24 cellular contexts compared by ENCODE assay signal in genomic region chr5:33816791-33817190, GRCh38.
DNase-seq lines count a peak whose midpoint lies in the region; ATAC-seq, FAIRE-seq and TF ChIP-seq lines count a peak whose summit lies in the region.
"Had no signal": no experiment of that assay in that cellular context is flagged by ENCODE, and none has a peak within 500 bp of the region (broad histone marks: within the 10 kb centered on the region; RNA-seq: fewer than 3 reads in every experiment).

No MANE protein-coding gene starts in this region.

- H4K20me1 ChIP-seq in HepG2 (ENCODE audit: insufficient read depth, low read length): no peaks in the 10 kb centered on the region
- H4K20me1 ChIP-seq: BLaER1 treated with 17β-estradiol and CSF1 and Interleukin-3, amounts not matched to agents 10 nM and 100 nM had no signal

- DNase-seq in HepG2 (ENCODE audit: low spot score) (no peak), endothelial cell (ENCODE audit: low spot score) (no peak), left kidney (ENCODE audit: low read depth, low spot score) (peak; percentile 16), ecto neural progenitor cell (ENCODE audit: low spot score) (no peak), progenitor cell of endocrine pancreas (ENCODE audit: low spot score, unreplicated experiment) (no peak), nephron progenitor cell (no peak), CD1c-positive myeloid dendritic cell (ENCODE audit: extremely low spot score) (no peak)
- DNase-seq: activated naive CD8-positive, alpha-beta T cell treated with anti-CD3 and anti-CD28 coated beads, Interleukin-2, amount 50 U/mL, for 24 hours; central memory CD4-positive, alpha-beta T cell; Karpas-422; naive B cell; NCI-H1105; NCI-H82; Peyer's patch; psoas muscle; stimulated activated CD4-positive, alpha-beta T cell treated with anti-CD3 and anti-CD28 coated beads, Interleukin-15, amount 100 ng/mL, for 24 hours; thyroid gland had no signal

- H3K27me3 ChIP-seq in liver (ENCODE audit: control insufficient read depth in 4 of 4, insufficient read depth in 4 of 4, low read length in 3 of 4) (no peaks in the 10 kb centered on the region), HepG2 (ENCODE audit: control insufficient read depth in 1 of 2, insufficient read depth in 2 of 2, low read length in 2 of 2) (no peaks in the 10 kb centered on the region)
- H3K27me3 ChIP-seq: BLaER1 treated with 17β-estradiol and CSF1 and Interleukin-3, amounts not matched to agents 10 nM and 100 nM; Peyer's patch; thyroid gland had no signal

- BruUV-seq in HepG2 (replicated peaks; lab: Mats Ljungman, UMichigan): no TSS peak

- H3K27me3 Mint-ChIP-seq in endothelial cell (ENCODE audit: unreplicated experiment) (no peaks in the 10 kb centered on the region), progenitor cell of endocrine pancreas (no peaks in the 10 kb centered on the region), nephron progenitor cell (ENCODE audit: low read depth, poor library complexity) (no peaks in the 10 kb centered on the region)

- TF ChIP-seq EP300 in HepG2 (IDR thresholded peaks at IDR 0.05; ENCODE audit: low read depth in 2 of 2, low read length in 2 of 2) (no peak), HepG2 (CRISPR knock-in tag; IDR thresholded peaks at IDR 0.05; ENCODE audit: borderline replicate concordance) (no peak)

- no peak for TF ChIP-seq POLR2A in HepG2 (IDR thresholded peaks at IDR 0.05; ENCODE audit: insufficient read depth in 1 of 2, low read depth in 2 of 2, low read length in 2 of 2)

- FAIRE-seq in HepG2 (lab: Jason Lieb, UNC): no peak
- FAIRE-seq: A549, GM12892 had no signal

- no peaks in the 10 kb centered on the region for H3K36me3 Mint-ChIP-seq in endothelial cell (ENCODE audit: low read depth, unreplicated experiment)
- H3K36me3 Mint-ChIP-seq in progenitor cell of endocrine pancreas (ENCODE audit: insufficient read depth): peaks cover 1% of the 10 kb centered on the region
- peaks cover 16% of the 10 kb centered on the region for H3K36me3 Mint-ChIP-seq in nephron progenitor cell (ENCODE audit: low read depth)
- H3K36me3 Mint-ChIP-seq: naive B cell; stimulated activated effector memory CD8-positive, alpha-beta T cell treated with anti-CD3 and anti-CD28 coated beads, Interleukin-12 subunit alpha, Interleukin-12 subunit beta, amount 100 ng/mL, for 72 hours had no signal

- H3K9me3 Mint-ChIP-seq in endothelial cell (ENCODE audit: unreplicated experiment) (no peaks in the 10 kb centered on the region), progenitor cell of endocrine pancreas (ENCODE audit: low read depth) (peaks cover 4% of the 10 kb centered on the region), nephron progenitor cell (peaks cover 16% of the 10 kb centered on the region)
- H3K9me3 Mint-ChIP-seq: stimulated activated effector memory CD8-positive, alpha-beta T cell treated with anti-CD3 and anti-CD28 coated beads, Interleukin-12 subunit alpha, Interleukin-12 subunit beta, amount 100 ng/mL, for 72 hours had no signal

- WGBS in liver: 29% methylated on average over 1 of the region's 1 CpG
- 5% methylated on average over 1 of the region's 1 CpG for WGBS in HepG2 (ENCODE audit: low lambda C conversion rate)

- H3K4me1 Mint-ChIP-seq in endothelial cell (ENCODE audit: unreplicated experiment): peaks cover 13% of the 10 kb centered on the region
- no peaks in the 10 kb centered on the region for H3K4me1 Mint-ChIP-seq in progenitor cell of endocrine pancreas (ENCODE audit: low read depth)
- H3K4me1 Mint-ChIP-seq in nephron progenitor cell: peaks cover 13% of the 10 kb centered on the region
- H3K4me1 Mint-ChIP-seq: activated naive CD8-positive, alpha-beta T cell treated with anti-CD3 and anti-CD28 coated beads, Interleukin-2, amount 50 U/mL, for 24 hours; naive B cell; stimulated activated effector memory CD8-positive, alpha-beta T cell treated with anti-CD3 and anti-CD28 coated beads, Interleukin-12 subunit alpha, Interleukin-12 subunit beta, amount 100 ng/mL, for 72 hours had no signal

- H3K4me3 Mint-ChIP-seq in endothelial cell (ENCODE audit: unreplicated experiment): no peak overlapping the region
- no peak overlapping the region for H3K4me3 Mint-ChIP-seq in progenitor cell of endocrine pancreas (ENCODE audit: low read depth)
- H3K4me3 Mint-ChIP-seq in nephron progenitor cell: no peak overlapping the region
- H3K4me3 Mint-ChIP-seq: activated naive CD8-positive, alpha-beta T cell treated with anti-CD3 and anti-CD28 coated beads, Interleukin-2, amount 50 U/mL, for 24 hours; naive B cell; stimulated activated effector memory CD8-positive, alpha-beta T cell treated with anti-CD3 and anti-CD28 coated beads, Interleukin-12 subunit alpha, Interleukin-12 subunit beta, amount 100 ng/mL, for 72 hours had no signal

- ATAC-seq in HepG2: no peak
- ATAC-seq: A549; activated naive CD8-positive, alpha-beta T cell treated with anti-CD3 and anti-CD28 coated beads, Interleukin-2, amount 50 U/mL, for 24 hours; psoas muscle; stimulated activated effector memory CD8-positive, alpha-beta T cell treated with anti-CD3 and anti-CD28 coated beads, Interleukin-12 subunit alpha, Interleukin-12 subunit beta, amount 100 ng/mL, for 72 hours had no signal

- intact Hi-C loops in HepG2 (cut with micrococcal nuclease; ENCODE audit: unreplicated experiment): loop anchor here (10.0 kb wide), 1 partner anchor 118 kb away; the partner anchor contains the start of gene RXFP3

- H3K4me2 ChIP-seq in HepG2 (ENCODE audit: low read depth, low read length): no peak overlapping the region
- H3K4me2 ChIP-seq: A549; BLaER1 treated with 17β-estradiol and CSF1 and Interleukin-3, amounts not matched to agents 10 nM and 100 nM had no signal

- TF ChIP-seq CTCF in liver (IDR thresholded peaks at IDR 0.05; ENCODE audit: low read depth, low read length, missing input control) (no peak), HepG2 (CRISPR knock-in tag; IDR thresholded peaks at IDR 0.05) (no peak), endothelial cell (IDR thresholded peaks at IDR 0.05; ENCODE audit: unreplicated experiment) (no peak), progenitor cell of endocrine pancreas (IDR thresholded peaks at IDR 0.05; ENCODE audit: unreplicated experiment) (no peak), nephron progenitor cell (IDR thresholded peaks at IDR 0.05) (no peak)

- H2AFZ ChIP-seq in HepG2 (ENCODE audit: low read length): no peak overlapping the region

- no peaks in the 10 kb centered on the region for H3K79me2 ChIP-seq in HepG2 (ENCODE audit: insufficient read depth, low read length)

- H3K36me3 ChIP-seq in liver (ENCODE audit: control insufficient read depth in 4 of 4, insufficient read depth in 3 of 4, low read depth in 1 of 4, low read length in 3 of 4) (no peaks in the 10 kb centered on the region), HepG2 (replicated peaks in 1 of 2; ENCODE audit: control insufficient read depth in 1 of 2, insufficient read depth in 2 of 2, low read length in 2 of 2) (no peaks in the 10 kb centered on the region)
- H3K36me3 ChIP-seq: BLaER1 treated with 17β-estradiol and CSF1 and Interleukin-3, amounts not matched to agents 10 nM and 100 nM; Peyer's patch; thyroid gland had no signal

- H3K9ac ChIP-seq in liver (ENCODE audit: low read depth in 1 of 2, low read length in 2 of 2) (no peak overlapping the region), HepG2 (ENCODE audit: insufficient read depth, low read depth, low read length) (no peak overlapping the region)
- H3K9ac ChIP-seq: BLaER1 treated with 17β-estradiol and CSF1 and Interleukin-3, amounts not matched to agents 10 nM and 100 nM had no signal

- CTCF ChIA-PET in HepG2 (lab: Yijun Ruan, JAX; ENCODE audit: low intra/inter-chr PET ratio, low total read pairs): no interaction called here

- POLR2A ChIA-PET in HepG2 (lab: Yijun Ruan, JAX): no interaction called here

- H3K9me3 ChIP-seq in liver (ENCODE audit: control insufficient read depth in 4 of 4, low read length in 3 of 4): peaks cover 0 to 5% (median 4%) of the 10 kb centered on the region in 4 donors
- H3K9me3 ChIP-seq in HepG2 (ENCODE audit: low read length): no peaks in the 10 kb centered on the region
- H3K9me3 ChIP-seq: Peyer's patch, thyroid gland had no signal

- H3K4me1 ChIP-seq in liver (ENCODE audit: control insufficient read depth in 4 of 4, insufficient read depth in 4 of 4, low read length in 3 of 4) (no peaks in the 10 kb centered on the region), HepG2 (ENCODE audit: insufficient read depth, low read length) (no peaks in the 10 kb centered on the region)
- H3K4me1 ChIP-seq: A549, Peyer's patch, psoas muscle, thyroid gland had no signal

- TF ChIP-seq RAD21 in liver (IDR thresholded peaks at IDR 0.05) (no peak), HepG2 (CRISPR knock-in tag; IDR thresholded peaks at IDR 0.05) (no peak)

- H3K27ac Mint-ChIP-seq in endothelial cell (ENCODE audit: unreplicated experiment) (peak overlapping the region; percentile 83), progenitor cell of endocrine pancreas (no peak overlapping the region), nephron progenitor cell (no peak overlapping the region)
- H3K27ac Mint-ChIP-seq: activated naive CD8-positive, alpha-beta T cell treated with anti-CD3 and anti-CD28 coated beads, Interleukin-2, amount 50 U/mL, for 24 hours; activated T-helper 2 cell treated with anti-CD3 and anti-CD28 coated beads, Interferon-gamma antibody, Interleukin-2, Interleukin-4, amounts not matched to agents 10 μg/mL and 5 μg/mL and 100 μg/mL, durations not matched to agents 14 hours and 24 hours and 36 hours; naive B cell; stimulated activated effector memory CD8-positive, alpha-beta T cell treated with anti-CD3 and anti-CD28 coated beads, Interleukin-12 subunit alpha, Interleukin-12 subunit beta, amount 100 ng/mL, for 72 hours had no signal

- no peak overlapping the region for H3K27ac ChIP-seq in liver (ENCODE audit: low read depth in 1 of 2, low read length in 2 of 2)
- no peak overlapping the region for H3K27ac ChIP-seq in HepG2 (ENCODE audit: extremely low read length, insufficient read depth, low read length)
- H3K27ac ChIP-seq: A549; BLaER1 treated with 17β-estradiol and CSF1 and Interleukin-3, amounts not matched to agents 10 nM and 100 nM; Peyer's patch; psoas muscle; thyroid gland had no signal

- H3K4me3 ChIP-seq in liver (ENCODE audit: low read depth in 1 of 3, low read length in 3 of 3) (no peak overlapping the region), HepG2 (replicated peaks in 1 of 3; ENCODE audit: insufficient read depth in 1 of 3, low read depth in 2 of 3, low read length in 3 of 3) (no peak overlapping the region)
- H3K4me3 ChIP-seq: A549; BLaER1 treated with 17β-estradiol and CSF1 and Interleukin-3, amounts not matched to agents 10 nM and 100 nM; lung; Peyer's patch; psoas muscle; thyroid gland had no signal

- in situ Hi-C loops in HepG2 (cut with HindIII; ENCODE audit: extremely low pct_ligation_motif_present, low pct_unique_long_range_greater_than_20kb): no loop called here

TF ChIP-seq in liver, 16 proteins besides CTCF, POLR2A, EP300 and RAD21 (continues in another document):
- TF ChIP-seq NR2F2 (IDR thresholded peaks at IDR 0.05): peak; percentile 36

TF ChIP-seq in HepG2, 621 proteins besides CTCF, POLR2A, EP300 and RAD21 (continues in another document):
- TF ChIP-seq REL (CRISPR knock-in tag; conservative IDR thresholded peaks at IDR 0.05) (no peak), RFX1 (IDR thresholded peaks at IDR 0.05) (no peak), ZFP36L1 (CRISPR knock-in tag; IDR thresholded peaks at IDR 0.05) (no peak)
